Comparison of ENCODE assay signal across 1 cellular context in genomic region chr19:45307361-45307760, GRCh38.
TF ChIP-seq lines count a peak whose summit lies in the region.

No MANE protein-coding gene starts in this region.

TF ChIP-seq in H1, 55 proteins besides CTCF, POLR2A, EP300 and RAD21:
- TF ChIP-seq NANOG (IDR thresholded peaks at IDR 0.05; ENCODE audit: insufficient read depth, low read depth, low read length, poor library complexity, severe bottlenecking) (no peak), RNF2 (IDR thresholded peaks at IDR 0.05; ENCODE audit: borderline replicate concordance, low read depth, low read length, missing control alignments, poor library complexity, severe bottlenecking) (no peak), FOSL1 (IDR thresholded peaks at IDR 0.05; ENCODE audit: insufficient read depth, low read depth, low read length) (no peak)
- TF ChIP-seq, protein P1, sequence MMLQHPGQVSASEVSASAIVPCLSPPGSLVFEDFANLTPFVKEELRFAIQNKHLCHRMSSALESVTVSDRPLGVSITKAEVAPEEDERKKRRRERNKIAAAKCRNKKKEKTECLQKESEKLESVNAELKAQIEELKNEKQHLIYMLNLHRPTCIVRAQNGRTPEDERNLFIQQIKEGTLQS (IDR thresholded peaks at IDR 0.05; ENCODE audit: insufficient read depth, low read depth, low read length) = no peak
